8 cellular contexts compared by ENCODE assay signal in genomic region chr19:45423033-45423588, GRCh38. TPM values are rescaled to one million over a fixed set of nuclear protein-coding genes. Genes with fewer than 3 reads are reported as not detected.
A peak's percentile ranks its signal among the peaks of the same experiment; 100 is the strongest.
DNase-seq lines count a peak whose midpoint lies in the region; ATAC-seq and TF ChIP-seq lines count a peak whose summit lies in the region.

No MANE protein-coding gene starts in this region.

- H3K27me3 ChIP-seq in adipocyte (replicated peaks; ENCODE audit: control insufficient read depth, insufficient read depth, low read length) (no peaks in the 10 kb centered on the region), right lobe of liver (no peaks in the 10 kb centered on the region), stomach smooth muscle (ENCODE audit: control insufficient read depth in 1 of 2, insufficient read depth in 2 of 2, low read length in 2 of 2) (no peaks in the 10 kb centered on the region)

- TF ChIP-seq POLR2A in right lobe of liver (IDR thresholded peaks at IDR 0.05), result no peak

- no peak for TF ChIP-seq CTCF in right lobe of liver (IDR thresholded peaks at IDR 0.05)

- H3K36me3 ChIP-seq in adipocyte (ENCODE audit: control insufficient read depth, insufficient read depth, low read length, severe bottlenecking) (peaks cover 18% of the 10 kb centered on the region), right lobe of liver (no peaks in the 10 kb centered on the region), stomach smooth muscle (ENCODE audit: control insufficient read depth in 2 of 2, insufficient read depth in 2 of 2, low read length in 2 of 2) (peaks cover 9 to 10% of the 10 kb centered on the region in 2 donors)

- DNase-seq in activated CD4-positive, alpha-beta T cell treated with anti-CD3 and anti-CD28 coated beads for 1 hour, result peak; percentile 70
- no peak for DNase-seq in activated CD4-positive, alpha-beta T cell treated with anti-CD3 and anti-CD28 coated beads, Interleukin-2, amount 50 U/mL, for 48 hours
- no peak for DNase-seq in adipocyte (ENCODE audit: low read depth)
- DNase-seq in right lobe of liver, result peak in 1 of 3 donors; percentile 55
- no peak for DNase-seq in HUDEP-2 (lab: John Stamatoyannopoulos, UW; ENCODE audit: unreplicated experiment in 76 of 76)
- DNase-seq in D341Med (ENCODE audit: low spot score), result no peak
- DNase-seq in dermis blood vessel endothelial cell, result no peak

- ATAC-seq in right lobe of liver, result no peak

- H3K9ac ChIP-seq in adipocyte (ENCODE audit: low read length), result peak overlapping the region; percentile 89
- H3K9ac ChIP-seq in stomach smooth muscle (ENCODE audit: low read length in 2 of 2), result peak overlapping the region; percentile 83 to 84

- no peaks in the 10 kb centered on the region for H3K9me3 ChIP-seq in adipocyte (ENCODE audit: control insufficient read depth, low read length)
- no peaks in the 10 kb centered on the region for H3K9me3 ChIP-seq in right lobe of liver
- H3K9me3 ChIP-seq in stomach smooth muscle (ENCODE audit: control insufficient read depth in 2 of 2, low read length in 2 of 2), result no peaks in the 10 kb centered on the region

- intact Hi-C loops in right lobe of liver (cut with DNase I), result no loop called here

- WGBS in right lobe of liver (ENCODE audit: insufficient coverage, low coverage, low lambda C conversion rate, missing lambda C conversion rate), result 12% methylated on average over 12 of the region's 20 CpGs

- peaks cover 31% of the 10 kb centered on the region for H3K4me1 ChIP-seq in adipocyte (ENCODE audit: control insufficient read depth, insufficient read depth, low read length)
- H3K4me1 ChIP-seq in right lobe of liver, result peaks cover 0 to 17% (median 2%) of the 10 kb centered on the region in 4 donors
- H3K4me1 ChIP-seq in stomach smooth muscle (ENCODE audit: control insufficient read depth, insufficient read depth, low read length), result peaks cover 20% of the 10 kb centered on the region

- peak overlapping the region; percentile 84 for H3K4me3 ChIP-seq in adipocyte (ENCODE audit: low read length)
- peak overlapping the region; percentile 39 to 63 (median 54) for H3K4me3 ChIP-seq in right lobe of liver
- peak overlapping the region; percentile 85 to 87 for H3K4me3 ChIP-seq in stomach smooth muscle (ENCODE audit: low read length in 2 of 2)

- H3K27ac ChIP-seq in right lobe of liver (peak overlapping the region; percentile 29 to 66 (median 37)), stomach smooth muscle (ENCODE audit: low read length) (peak overlapping the region; percentile 82)

RNA-seq across cellular contexts. Expression of gene ERCC1, which starts 0.6 kb away (rescaled TPM):
- total RNA-seq in right lobe of liver, result 10 to 100 TPM; 19.2 to 29.4 (median 22.6) TPM
- total RNA-seq in dermis blood vessel endothelial cell, result 56.5 and 63.1 TPM in 2 replicates

RNA-seq across cellular contexts. Expression of gene POLR1G, which starts 16.7 kb away (rescaled TPM):
- total RNA-seq in right lobe of liver (1 to 10 TPM; 1.3 to 4.5 (median 3.2) TPM), dermis blood vessel endothelial cell (9.5 and 15.2 TPM in 2 replicates)

RNA-seq across cellular contexts. Expression of gene PPP1R13L, which starts 18.2 kb away (rescaled TPM):
- 10 to 100 TPM in 4 of 6 experiments, 1 to 10 TPM in 2; 6.9 to 22.9 (median 14.6) TPM for total RNA-seq in right lobe of liver
- total RNA-seq in dermis blood vessel endothelial cell, result 10.9 and 21.0 TPM in 2 replicates

RNA-seq across cellular contexts. Expression of gene FOSB, which starts 44.7 kb away (rescaled TPM):
- total RNA-seq in right lobe of liver (1 to 10 TPM in 1 of 6 experiments, under 1 TPM in 5; 0.19 to 1.2 (median 0.44) TPM), dermis blood vessel endothelial cell (0.65 and 23.8 TPM in 2 replicates)

RNA-seq across cellular contexts. Expression of gene ERCC2, which starts 52.7 kb away (rescaled TPM):
- total RNA-seq in right lobe of liver, result 10 to 100 TPM in 5 of 6 experiments, 1 to 10 TPM in 1; 9.8 to 13.7 (median 11.3) TPM
- total RNA-seq in dermis blood vessel endothelial cell, result 16.3 and 24.5 TPM in 2 replicates
